ENCODE assay signal across 17 cellular contexts in the genomic region with DNA sequence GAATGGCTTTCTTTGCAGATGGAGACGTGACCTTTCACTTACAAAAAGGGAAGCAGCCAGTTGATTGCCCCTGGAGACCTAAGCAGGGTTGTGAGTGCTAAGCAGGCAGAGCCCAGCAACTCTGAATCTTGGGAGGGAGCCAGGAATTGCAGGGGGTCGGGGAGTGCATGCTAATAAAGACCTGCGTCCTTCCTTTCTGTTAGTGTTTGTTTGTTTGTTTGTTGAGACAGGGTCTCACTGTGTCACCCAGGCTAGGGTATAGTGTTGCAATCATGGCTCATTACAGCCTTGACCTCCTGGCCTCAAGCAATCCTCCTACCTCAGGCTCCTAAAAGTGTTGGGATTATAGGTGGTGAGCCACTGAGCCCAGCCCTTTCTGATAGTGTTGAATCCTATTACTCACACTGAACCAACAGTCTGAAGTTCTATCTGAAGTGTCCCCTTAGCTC.
A peak's percentile ranks its signal among the peaks of the same experiment; 100 is the strongest.
DNase-seq lines count a peak whose midpoint lies in the region; ATAC-seq, FAIRE-seq and TF ChIP-seq lines count a peak whose summit lies in the region.
"Had no signal": no experiment of that assay in that cellular context is flagged by ENCODE, and none has a peak within 500 bp of the region (broad histone marks: within the 10 kb centered on the region; RNA-seq: fewer than 3 reads in every experiment).

No MANE protein-coding gene starts in this region.

- H3K79me2 ChIP-seq in K562 (ENCODE audit: control insufficient read depth, insufficient read depth, low read length), result no peaks in the 10 kb centered on the region

- no peak for FAIRE-seq in K562 (lab: Jason Lieb, UNC)
- FAIRE-seq in small intestine (lab: Jason Lieb, UNC), result no peak
- FAIRE-seq: colon had no signal

- H2AFZ ChIP-seq in K562 (ENCODE audit: low read depth, low read length), result no peak overlapping the region

- 0% methylated on average over 3 of the region's 3 CpGs for WGBS in K562 (ENCODE audit: insufficient coverage, low coverage, missing lambda C conversion rate)
- 6 to 22% (median 16%) methylated on average over 3 of the region's 3 CpGs for WGBS in small intestine, 3 donors

- H3K27me3 ChIP-seq in K562 (ENCODE audit: control insufficient read depth in 2 of 2, insufficient read depth in 2 of 2, low read length in 2 of 2), result peaks cover 17 to 31% of the 10 kb centered on the region in 2 experiments
- H3K27me3 ChIP-seq in small intestine (ENCODE audit: control insufficient read depth in 2 of 2, insufficient read depth in 2 of 2, low read length in 2 of 2), result no peaks in the 10 kb centered on the region

- H3K4me1 ChIP-seq in K562 (replicated peaks in 1 of 2; ENCODE audit: control insufficient read depth in 2 of 2, insufficient read depth in 2 of 2, low read length in 2 of 2), result no peaks in the 10 kb centered on the region
- H3K4me1 ChIP-seq in small intestine (ENCODE audit: control insufficient read depth in 2 of 2, insufficient read depth in 1 of 2, low read depth in 1 of 2, low read length in 1 of 2), result no peaks in the 10 kb centered on the region
- H3K4me1 ChIP-seq: psoas muscle, SJSA1 had no signal

- CTCF ChIA-PET in K562 (lab: Yijun Ruan, JAX; ENCODE audit: low intra/inter-chr PET ratio) (no interaction called here), RWPE1 (lab: Yijun Ruan, JAX) (interaction anchor here (0.7 kb wide), 1 partner anchor 927 kb away, joined by 3 read pairs; no protein-coding TSS in a partner anchor)

- no peak overlapping the region for H3K9ac ChIP-seq in K562 (ENCODE audit: insufficient read depth in 1 of 2, low read depth in 2 of 2, low read length in 2 of 2)

- in situ Hi-C loops in K562 (cut with MboI), result no loop called here

- BruUV-seq in K562 (replicated peaks; lab: Mats Ljungman, UMichigan), result no TSS peak

- H3K36me3 ChIP-seq in K562 (ENCODE audit: control insufficient read depth, insufficient read depth, low read length) (no peaks in the 10 kb centered on the region), small intestine (ENCODE audit: control insufficient read depth in 2 of 2, insufficient read depth in 2 of 2, low read length in 2 of 2) (no peaks in the 10 kb centered on the region)
- H3K36me3 ChIP-seq: SJSA1 had no signal

- no peaks in the 10 kb centered on the region for H4K20me1 ChIP-seq in K562 (replicated peaks; ENCODE audit: control insufficient read depth, insufficient read depth, low read length)

- H3K4me3 ChIP-seq in K562 (no peak overlapping the region), small intestine (ENCODE audit: low read depth in 1 of 2, low read length in 2 of 2) (no peak overlapping the region)
- H3K4me3 ChIP-seq: psoas muscle, SJSA1 had no signal

- ATAC-seq in K562 (no peak; the same call in 2 of the 3 replicates), GM19023 (IDR thresholded peaks at IDR 0.05; ENCODE audit: unreplicated experiment) (no peak)
- ATAC-seq: psoas muscle had no signal

- no peak for TF ChIP-seq EP300 in K562 (IDR thresholded peaks at IDR 0.05; ENCODE audit: low read length)

- H3K9me1 ChIP-seq in K562 (ENCODE audit: control insufficient read depth, insufficient read depth, low read length), result no peaks in the 10 kb centered on the region

- TF ChIP-seq CTCF in K562 (IDR thresholded peaks at IDR 0.05 in 2 of 3, conservative IDR thresholded peaks at IDR 0.05 in 1 of 3; ENCODE audit: insufficient read depth in 2 of 3, low read depth in 1 of 3, low read length in 3 of 3), result no peak
- no peak for TF ChIP-seq CTCF in RWPE1 (conservative IDR thresholded peaks at IDR 0.05; ENCODE audit: low read depth)

- intact Hi-C loops in K562 (cut with micrococcal nuclease), result no loop called here

- no peak for TF ChIP-seq POLR2A in K562 (conservative IDR thresholded peaks at IDR 0.05)

- DNase-seq in NCI-H2107 treated with DMSO at 0.1 percent for 48 hours (lab: John Stamatoyannopoulos, UW; ENCODE audit: unreplicated experiment), result peak; percentile 12
- DNase-seq in NCI-H2107 (lab: John Stamatoyannopoulos, UW), result no peak
- DNase-seq in NCI-H345 treated with DMSO at 0.1 percent for 48 hours (lab: John Stamatoyannopoulos, UW; ENCODE audit: unreplicated experiment), result peak; percentile 5
- DNase-seq in K562 (ENCODE audit: extremely low read depth in 1 of 4, low spot score in 3 of 4), result no peak
- DNase-seq in small intestine, result peak; percentile 73
- DNase-seq in globus pallidus (ENCODE audit: low spot score), result no peak
- DNase-seq in RWPE1 (ENCODE audit: low spot score), result no peak
- DNase-seq: ACHN; activated CD8-positive, alpha-beta memory T cell treated with anti-CD3 and anti-CD28 coated beads, Interleukin-2, amount 50 U/mL, for 4 hours; Caco-2; immature natural killer cell; Karpas-422; NCI-H524 treated with DMSO at 0.1 percent for 48 hours; psoas muscle had no signal

- H3K27ac ChIP-seq in K562 (ENCODE audit: extremely low read depth, low read depth, low read length) (no peak overlapping the region), small intestine (ENCODE audit: low read depth in 1 of 2, low read length in 1 of 2) (peak overlapping the region in 1 of 2 donors; percentile 60), RWPE1 (no peak overlapping the region)
- H3K27ac ChIP-seq: psoas muscle, SJSA1 had no signal

- H3K9me3 ChIP-seq in K562 (replicated peaks; ENCODE audit: control insufficient read depth, insufficient read depth, low read depth, low read length), result no peaks in the 10 kb centered on the region
- H3K9me3 ChIP-seq in small intestine (ENCODE audit: control insufficient read depth, low read depth), result no peaks in the 10 kb centered on the region
- H3K9me3 ChIP-seq: Caco-2, psoas muscle, SJSA1 had no signal

- POLR2A ChIA-PET in K562 (lab: Yijun Ruan, JAX) (no interaction called here), RWPE1 (lab: Yijun Ruan, JAX; ENCODE audit: low non-redundant PET) (no interaction called here)

- H3K4me2 ChIP-seq in K562 (ENCODE audit: insufficient read depth, low read length), result no peak overlapping the region

- no peak for TF ChIP-seq RAD21 in K562 (CRISPR knock-in tag; conservative IDR thresholded peaks at IDR 0.05 in 1 of 2, IDR thresholded peaks at IDR 0.05 in 1 of 2)

TF ChIP-seq in K562, 482 proteins besides CTCF, POLR2A, EP300 and RAD21:
- TF ChIP-seq ZSCAN29 (IDR thresholded peaks at IDR 0.05), result no peak
- peak; percentile 39 for TF ChIP-seq CEBPB (tag; IDR thresholded peaks at IDR 0.05)

Comparison
In these comparisons a context has a peak if more than half of its experiments do, and no peak if none do; other contexts are left out.
1. DNase-seq: peak in NCI-H2107 treated with DMSO at 0.1 percent for 48 hours (single experiment), NCI-H345 treated with DMSO at 0.1 percent for 48 hours (single experiment) and small intestine (single experiment); none in NCI-H2107 (single experiment), K562 (0 of 4), globus pallidus (single experiment) and RWPE1 (single experiment).